8 cellular contexts compared by ENCODE assay signal in genomic region chr20:50762435-50763201, GRCh38. TPM values are rescaled to one million over a fixed set of nuclear protein-coding genes. Genes with fewer than 3 reads are reported as not detected.
DNase-seq lines count a peak whose midpoint lies in the region; ATAC-seq and TF ChIP-seq lines count a peak whose summit lies in the region.

No MANE protein-coding gene starts in this region.

- peaks cover 19% of the 10 kb centered on the region for H3K4me1 ChIP-seq in lower lobe of right lung
- H3K4me1 ChIP-seq in naive thymus-derived CD4-positive, alpha-beta T cell (ENCODE audit: control insufficient read depth in 2 of 2, insufficient read depth in 2 of 2, low read length in 2 of 2) = no peaks in the 10 kb centered on the region

- H3K9me3 ChIP-seq in lower lobe of right lung = no peaks in the 10 kb centered on the region
- no peaks in the 10 kb centered on the region for H3K9me3 ChIP-seq in naive thymus-derived CD4-positive, alpha-beta T cell (ENCODE audit: control insufficient read depth in 2 of 3, low read length in 3 of 3)

- H3K27me3 ChIP-seq in lower lobe of right lung (ENCODE audit: low read depth) = no peaks in the 10 kb centered on the region
- no peaks in the 10 kb centered on the region for H3K27me3 ChIP-seq in naive thymus-derived CD4-positive, alpha-beta T cell (ENCODE audit: control insufficient read depth in 2 of 2, insufficient read depth in 2 of 2, low read length in 2 of 2)

- H3K27me3 Mint-ChIP-seq in type B pancreatic cell = no peaks in the 10 kb centered on the region
- H3K27me3 Mint-ChIP-seq in naive thymus-derived CD4-positive, alpha-beta T cell = peaks cover 0 to 9% (median 4%) of the 10 kb centered on the region in 5 donors

- peak overlapping the region; percentile 80 for H3K27ac ChIP-seq in lower lobe of right lung
- H3K27ac ChIP-seq in naive thymus-derived CD4-positive, alpha-beta T cell (ENCODE audit: low read depth, low read length) = no peak overlapping the region

- CTCF ChIA-PET in naive thymus-derived CD4-positive, alpha-beta T cell (lab: Charles Lee) = no interaction called here

- H3K9me3 Mint-ChIP-seq in type B pancreatic cell = no peaks in the 10 kb centered on the region
- H3K9me3 Mint-ChIP-seq in naive thymus-derived CD4-positive, alpha-beta T cell = no peaks in the 10 kb centered on the region

- H3K27ac Mint-ChIP-seq in type B pancreatic cell = peak overlapping the region; percentile 98
- no peak overlapping the region for H3K27ac Mint-ChIP-seq in naive thymus-derived CD4-positive, alpha-beta T cell

- POLR2A ChIA-PET in naive thymus-derived CD4-positive, alpha-beta T cell (lab: Charles Lee) = no interaction called here

- no peaks in the 10 kb centered on the region for H3K36me3 Mint-ChIP-seq in type B pancreatic cell
- no peaks in the 10 kb centered on the region for H3K36me3 Mint-ChIP-seq in naive thymus-derived CD4-positive, alpha-beta T cell

- no peak overlapping the region for H3K4me3 ChIP-seq in choroid plexus epithelial cell (ENCODE audit: low read depth, low read length)
- no peak overlapping the region for H3K4me3 ChIP-seq in lower lobe of right lung
- no peak overlapping the region for H3K4me3 ChIP-seq in naive thymus-derived CD4-positive, alpha-beta T cell (ENCODE audit: low read length)

- peaks cover 36% of the 10 kb centered on the region for H3K4me1 Mint-ChIP-seq in type B pancreatic cell (ENCODE audit: unreplicated experiment)
- no peaks in the 10 kb centered on the region for H3K4me1 Mint-ChIP-seq in naive thymus-derived CD4-positive, alpha-beta T cell

- H3K36me3 ChIP-seq in lower lobe of right lung = no peaks in the 10 kb centered on the region
- H3K36me3 ChIP-seq in naive thymus-derived CD4-positive, alpha-beta T cell (ENCODE audit: control insufficient read depth in 2 of 3, insufficient read depth in 3 of 3, low read length in 3 of 3) = no peaks in the 10 kb centered on the region

- H3K4me3 Mint-ChIP-seq in type B pancreatic cell = no peak overlapping the region
- H3K4me3 Mint-ChIP-seq in naive thymus-derived CD4-positive, alpha-beta T cell = no peak overlapping the region

- DNase-seq in M059J (ENCODE audit: low read depth) (peak; percentile 91), choroid plexus epithelial cell (ENCODE audit: low read depth) (peak; percentile 57), lower lobe of right lung (peak; percentile 60), type B pancreatic cell (ENCODE audit: extremely low spot score, unreplicated experiment) (no peak), HuH-7.5 (ENCODE audit: low spot score) (no peak), NOMO-1 (lab: John Stamatoyannopoulos, UW; ENCODE audit: unreplicated experiment in 2 of 2) (no peak)
- DNase-seq in naive thymus-derived CD4-positive, alpha-beta T cell = no peak

- intact Hi-C loops in lower lobe of right lung (cut with DNase I) = no loop called here
- intact Hi-C loops in naive thymus-derived CD4-positive, alpha-beta T cell (cut with micrococcal nuclease) = no loop called here

- no peak for TF ChIP-seq CTCF in choroid plexus epithelial cell (conservative IDR thresholded peaks at IDR 0.05; ENCODE audit: low read depth, low read length)
- no peak for TF ChIP-seq CTCF in lower lobe of right lung (IDR thresholded peaks at IDR 0.05)
- TF ChIP-seq CTCF in type B pancreatic cell (conservative IDR thresholded peaks at IDR 0.05) = no peak

- ATAC-seq in lower lobe of right lung (peak; percentile 48 to 60), HG02885 (IDR thresholded peaks at IDR 0.05; ENCODE audit: poor library complexity, unreplicated experiment) (no peak)
- no peak for ATAC-seq in naive thymus-derived CD4-positive, alpha-beta T cell

RNA-seq across cellular contexts. Expression of gene PARD6B, which starts 31.2 kb away (rescaled TPM):
- 9.4 and 16.6 TPM in 2 replicates for total RNA-seq in M059J (2014; rRNA removed; shearing (Covaris generic))
- total RNA-seq in lower lobe of right lung (32.5 TPM), type B pancreatic cell (ENCODE audit: low replicate concordance) (27.7 and 50.0 TPM in 2 replicates)
- 10 to 100 TPM in 2 of 5 experiments, 1 to 10 TPM in 3; 5.2 to 10.8 (median 7.7) TPM for total RNA-seq in naive thymus-derived CD4-positive, alpha-beta T cell
- 1 to 10 TPM in 1 of 2 donors, under 1 TPM in 1; 0.60 to 1.9 TPM for polyA plus RNA-seq in naive thymus-derived CD4-positive, alpha-beta T cell

RNA-seq across cellular contexts. Expression of gene BCAS4, which starts 32.2 kb away (rescaled TPM):
- 15.4 and 16.2 TPM in 2 replicates for total RNA-seq in M059J (2014; rRNA removed; shearing (Covaris generic))
- total RNA-seq in lower lobe of right lung = 3.9 TPM
- 6.3 and 9.3 TPM in 2 replicates for total RNA-seq in type B pancreatic cell (ENCODE audit: low replicate concordance)
- 10 to 100 TPM in 4 of 5 experiments, 1 to 10 TPM in 1; 5.5 to 54.0 (median 45.0) TPM for total RNA-seq in naive thymus-derived CD4-positive, alpha-beta T cell
- 10 to 100 TPM; 23.3 to 24.1 TPM for polyA plus RNA-seq in naive thymus-derived CD4-positive, alpha-beta T cell

Comparison
In these comparisons a context has a peak if more than half of its experiments do, and no peak if none do; other contexts are left out.
1. DNase-seq: peak in M059J (single experiment), choroid plexus epithelial cell (single experiment) and lower lobe of right lung (single experiment); none in type B pancreatic cell (single experiment), HuH-7.5 (single experiment), NOMO-1 (0 of 2) and naive thymus-derived CD4-positive, alpha-beta T cell (0 of 9).
2. ATAC-seq: peak in lower lobe of right lung (2 of 2); none in HG02885 (single experiment) and naive thymus-derived CD4-positive, alpha-beta T cell (single experiment).